In the genomic region with DNA sequence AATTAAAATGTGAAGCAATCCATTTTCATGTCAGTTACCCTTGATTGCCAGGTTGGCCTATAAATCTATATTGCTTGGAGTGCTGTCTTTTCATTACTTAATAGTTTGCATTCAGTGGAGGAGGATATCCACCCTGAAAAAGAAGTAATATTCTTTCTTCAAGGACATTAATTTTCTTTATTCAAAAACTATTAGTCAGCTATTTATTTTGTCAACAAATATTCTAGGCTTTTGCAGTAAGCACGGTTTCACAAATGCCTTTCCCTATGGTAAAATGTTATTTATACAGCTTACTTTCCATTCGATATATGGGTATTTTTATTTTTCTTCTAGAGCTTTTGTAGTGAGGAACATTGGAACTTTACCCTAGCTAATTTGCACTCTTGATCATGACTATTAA, we compare ENCODE assay signal across 34 cellular contexts.
"Had no signal": no experiment of that assay in that cellular context is flagged by ENCODE, and none has a peak within 500 bp of the region (broad histone marks: within the 10 kb centered on the region; RNA-seq: fewer than 3 reads in every experiment).

No MANE protein-coding gene starts in this region.

- H3K36me3 ChIP-seq: adrenal gland, ascending aorta, brain microvascular endothelial cell, breast epithelium, cardiac muscle cell had no signal

- H3K9me3 ChIP-seq: adrenal gland, ascending aorta, body of pancreas, breast epithelium had no signal

- DNase-seq: activated effector memory CD4-positive, alpha-beta T cell treated with anti-CD3 and anti-CD28 coated beads, Interleukin-2, amount 50 U/mL, for 16 hours; activated effector memory CD4-positive, alpha-beta T cell treated with Interleukin-2 at 50 U/mL for 16 hours; activated gamma-delta T cell; activated gamma-delta T cell treated with Interleukin-2 at 50 U/mL for 16 hours; activated naive CD4-positive, alpha-beta T cell; activated naive CD4-positive, alpha-beta T cell treated with anti-CD3 and anti-CD28 coated beads for 36 hours; activated naive CD4-positive, alpha-beta T cell treated with anti-CD3 and anti-CD28 coated beads, Interleukin-2, amount 10 ng/mL, durations not matched to agents 7 days and 5 days; activated naive CD4-positive, alpha-beta T cell treated with anti-CD3 and anti-CD28 coated beads, Interleukin-2, amount 50 U/mL, for 16 hours; activated naive CD4-positive, alpha-beta T cell treated with Interleukin-2 at 50 U/mL for 16 hours; activated naive CD8-positive, alpha-beta T cell treated with anti-CD3 and anti-CD28 coated beads for 36 hours; activated naive CD8-positive, alpha-beta T cell treated with anti-CD3 and anti-CD28 coated beads, Interleukin-2, amount 10 ng/mL, durations not matched to agents 7 days and 5 days; activated naive CD8-positive, alpha-beta T cell treated with anti-CD3 and anti-CD28 coated beads, Interleukin-2, amount 50 U/mL, for 24 hours; activated T-cell treated with anti-CD3 and anti-CD28 coated beads, Interleukin-2, amount 50 U/mL, for 1 hour; activated T-cell treated with anti-CD3 and anti-CD28 coated beads, Interleukin-2, amount 50 U/mL, for 24 hours; activated T-cell treated with anti-CD3 and anti-CD28 coated beads, Interleukin-2, amount 50 U/mL, for 4 hours; activated T-cell treated with anti-CD3 and anti-CD28 coated beads, Interleukin-2, amount 50 U/mL, for 48 hours; activated T-cell treated with anti-CD3 and anti-CD28 coated beads, Interleukin-2, amount 50 U/mL, for 72 hours; adrenal gland; amniotic stem cell; amygdala; anterior cingulate cortex; aorta; body of pancreas; brain microvascular endothelial cell; caudate nucleus; central memory CD4-positive, alpha-beta T cell; cerebellar nuclear complex had no signal

- H3K4me3 ChIP-seq: adrenal gland, ascending aorta, body of pancreas, breast epithelium, cardiac muscle cell had no signal

- FAIRE-seq: astrocyte, bronchial epithelial cell had no signal

- ATAC-seq: activated naive CD4-positive, alpha-beta T cell treated with anti-CD3 and anti-CD28 coated beads, Interleukin-2, amount 50 U/mL, for 72 hours; activated naive CD8-positive, alpha-beta T cell treated with anti-CD3 and anti-CD28 coated beads, Interleukin-2, amount 50 U/mL, for 24 hours; activated T-cell treated with anti-CD3 and anti-CD28 coated beads, Interleukin-2, amount 50 U/mL, for 4 hours; activated T-cell treated with anti-CD3 and anti-CD28 coated beads, Interleukin-2, amount 50 U/mL, for 72 hours; activated T-helper 17 cell treated with anti-CD3 and anti-CD28 coated beads, Interleukin-2, amount 50 U/mL, for 72 hours; body of pancreas had no signal

- H3K27me3 ChIP-seq: adrenal gland, ascending aorta, body of pancreas, brain microvascular endothelial cell, breast epithelium, cardiac muscle cell had no signal

- H3K4me1 ChIP-seq: adrenal gland, ascending aorta, body of pancreas, breast epithelium had no signal

- H3K27ac ChIP-seq: adrenal gland, ascending aorta, body of pancreas, brain microvascular endothelial cell, breast epithelium, cardiac muscle cell had no signal
